ENCODE assay signal across 16 cellular contexts in genomic region chr2:60472026-60472425, GRCh38.
"Had no signal": no experiment of that assay in that cellular context is flagged by ENCODE, and none has a peak within 500 bp of the region (broad histone marks: within the 10 kb centered on the region; RNA-seq: fewer than 3 reads in every experiment).

No MANE protein-coding gene starts in this region.

- H3K9me3 ChIP-seq: ascending aorta, breast epithelium, pancreas, tibial artery, vagina had no signal

- H3K27me3 ChIP-seq: ascending aorta, breast epithelium, pancreas, tibial artery, vagina had no signal

- H3K4me3 ChIP-seq: ascending aorta, breast epithelium, pancreas, tibial artery, vagina had no signal

- H3K4me3 Mint-ChIP-seq: activated naive CD4-positive, alpha-beta T cell treated with anti-CD3 and anti-CD28 coated beads for 36 hours; activated naive CD8-positive, alpha-beta T cell treated with anti-CD3 and anti-CD28 coated beads, Interleukin-2, amount 50 U/mL, for 24 hours; activated T-helper 17 cell treated with anti-CD3 and anti-CD28 coated beads, Interleukin-2, amount 50 U/mL, for 72 hours; neural crest cell had no signal

- H3K27ac Mint-ChIP-seq: activated naive CD4-positive, alpha-beta T cell treated with anti-CD3 and anti-CD28 coated beads for 36 hours; activated naive CD8-positive, alpha-beta T cell treated with anti-CD3 and anti-CD28 coated beads, Interleukin-2, amount 50 U/mL, for 24 hours; activated T-helper 17 cell treated with anti-CD3 and anti-CD28 coated beads, Interleukin-2, amount 50 U/mL, for 72 hours had no signal

- H3K27me3 Mint-ChIP-seq: activated naive CD8-positive, alpha-beta T cell treated with anti-CD3 and anti-CD28 coated beads, Interleukin-2, amount 50 U/mL, for 24 hours had no signal

- H3K9me3 Mint-ChIP-seq: activated naive CD4-positive, alpha-beta T cell treated with anti-CD3 and anti-CD28 coated beads for 36 hours; activated naive CD8-positive, alpha-beta T cell treated with anti-CD3 and anti-CD28 coated beads, Interleukin-2, amount 50 U/mL, for 24 hours; activated T-helper 17 cell treated with anti-CD3 and anti-CD28 coated beads, Interleukin-2, amount 50 U/mL, for 72 hours; neural crest cell had no signal

- H3K27ac ChIP-seq: ascending aorta, breast epithelium, pancreas, tibial artery, vagina had no signal

- H3K4me1 Mint-ChIP-seq: activated T-helper 17 cell treated with anti-CD3 and anti-CD28 coated beads, Interleukin-2, amount 50 U/mL, for 72 hours; neural crest cell had no signal

- H3K36me3 ChIP-seq: ascending aorta, breast epithelium, pancreas, tibial artery, vagina had no signal

- DNase-seq: activated CD4-positive, alpha-beta T cell treated with anti-CD3 and anti-CD28 coated beads, Interleukin-2, amount 50 U/mL, for 4 hours; activated CD4-positive, CD25-positive, alpha-beta regulatory T cell treated with anti-CD3 and anti-CD28 coated beads, Interleukin-2, amount 50 U/mL, for 72 hours; activated naive CD4-positive, alpha-beta T cell treated with anti-CD3 and anti-CD28 coated beads for 36 hours; activated naive CD8-positive, alpha-beta T cell treated with anti-CD3 and anti-CD28 coated beads, Interleukin-2, amount 50 U/mL, for 24 hours; activated T-cell treated with anti-CD3 and anti-CD28 coated beads for 4 hours; erythroblast; hypothalamus; pancreas; stimulated activated CD4-positive, alpha-beta T cell treated with anti-CD3 and anti-CD28 coated beads, Interleukin-12 subunit alpha, Interleukin-12 subunit beta, amount 100 ng/mL, for 4 hours; stimulated activated CD4-positive, alpha-beta T cell treated with anti-CD3 and anti-CD28 coated beads, Interleukin-2, amount 100 ng/mL, for 24 hours; tibial artery had no signal

- ATAC-seq: activated naive CD8-positive, alpha-beta T cell treated with anti-CD3 and anti-CD28 coated beads, Interleukin-2, amount 50 U/mL, for 24 hours; activated T-helper 17 cell treated with anti-CD3 and anti-CD28 coated beads, Interleukin-2, amount 50 U/mL, for 72 hours had no signal

- H3K4me1 ChIP-seq: ascending aorta, tibial artery, vagina had no signal
